Comparison of ENCODE assay signal across 8 cellular contexts in the genomic region with DNA sequence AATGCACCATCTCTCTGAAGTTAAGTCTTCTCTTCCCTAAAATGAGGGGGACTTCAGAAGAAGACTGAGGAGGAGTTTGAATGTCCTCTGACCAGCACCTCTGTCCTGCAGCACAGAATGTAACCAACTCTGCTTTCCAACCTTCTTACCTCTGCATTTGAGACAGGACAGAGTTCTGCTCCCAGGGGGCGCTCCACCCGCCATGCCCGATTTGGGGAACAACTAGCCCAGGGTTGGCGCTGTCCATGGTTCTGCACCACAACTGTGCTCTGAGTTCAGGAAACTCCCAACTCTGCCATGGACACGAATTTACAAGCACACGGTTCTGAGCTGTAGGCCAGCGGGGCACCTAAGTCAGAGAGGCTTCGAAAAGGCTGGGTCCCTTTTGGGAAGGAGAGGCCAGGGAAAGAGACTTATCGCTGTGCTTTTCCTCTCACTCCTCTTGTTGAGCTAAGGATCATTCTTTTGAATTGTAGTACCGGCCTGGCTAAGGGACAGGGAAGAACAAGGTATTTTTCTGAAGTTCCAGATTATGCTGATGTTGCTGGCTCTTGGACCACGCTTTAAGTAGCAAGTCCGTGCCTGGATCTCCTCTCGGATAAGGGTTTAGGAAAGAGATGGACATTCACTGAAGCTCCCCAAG. TPM values are rescaled to one million over a fixed set of nuclear protein-coding genes. Genes with fewer than 3 reads are reported as not detected.
DNase-seq lines count a peak whose midpoint lies in the region; ATAC-seq and TF ChIP-seq lines count a peak whose summit lies in the region.

No MANE protein-coding gene starts in this region.

- peak; percentile 55 for DNase-seq in D341Med (ENCODE audit: low spot score)
- peak; percentile 60 for DNase-seq in LNCaP clone FGC (ENCODE audit: low read depth)
- peak; percentile 88 for DNase-seq in activated CD4-positive, alpha-beta T cell treated with anti-CD3 and anti-CD28 coated beads for 36 hours
- peak; percentile 87 for DNase-seq in ecto neural progenitor cell (ENCODE audit: low spot score)
- DNase-seq in memory B cell (ENCODE audit: low spot score in 2 of 2) = peak; percentile 56 to 66
- peak; percentile 32 for DNase-seq in stimulated activated CD8-positive, alpha-beta memory T cell treated with anti-CD3 and anti-CD28 coated beads, Interleukin-7, amount 100 ng/mL, for 24 hours (ENCODE audit: low read depth)
- DNase-seq in NCI-H524 (lab: John Stamatoyannopoulos, UW) = no peak

- intact Hi-C loops in activated CD4-positive, alpha-beta T cell treated with anti-CD3 and anti-CD28 coated beads for 36 hours (cut with DNase I, micrococcal nuclease) = loop anchor here (2.0 to 5.0 kb wide), 3 partner anchors 49 to 169 kb away; no protein-coding TSS in a partner anchor

- H3K4me3 ChIP-seq in LNCaP clone FGC (ENCODE audit: low read depth, low read length) = no peak overlapping the region

- H3K4me3 Mint-ChIP-seq in activated CD4-positive, alpha-beta T cell treated with anti-CD3 and anti-CD28 coated beads for 36 hours = no peak overlapping the region
- peak overlapping the region; percentile 22 for H3K4me3 Mint-ChIP-seq in memory B cell

- TF ChIP-seq CTCF in LNCaP clone FGC (IDR thresholded peaks at IDR 0.05; ENCODE audit: control insufficient read depth, extremely low read depth, insufficient read depth) = peak; percentile 93

- CTCF ChIA-PET in activated CD4-positive, alpha-beta T cell treated with anti-CD3 and anti-CD28 coated beads for 36 hours (lab: Charles Lee) = interaction anchor here (0.6 to 1.3 kb wide), 5 partner anchors 23 to 169 kb away, joined by 3 to 5 read pairs (median 3); no protein-coding TSS in a partner anchor

- peaks cover 36% of the 10 kb centered on the region for H3K27me3 Mint-ChIP-seq in activated CD4-positive, alpha-beta T cell treated with anti-CD3 and anti-CD28 coated beads for 36 hours
- no peaks in the 10 kb centered on the region for H3K27me3 Mint-ChIP-seq in memory B cell

- no peaks in the 10 kb centered on the region for H3K36me3 Mint-ChIP-seq in activated CD4-positive, alpha-beta T cell treated with anti-CD3 and anti-CD28 coated beads for 36 hours (ENCODE audit: low read depth)
- H3K36me3 Mint-ChIP-seq in memory B cell = peaks cover 36% of the 10 kb centered on the region

- POLR2A ChIA-PET in activated CD4-positive, alpha-beta T cell treated with anti-CD3 and anti-CD28 coated beads for 36 hours (lab: Charles Lee) = no interaction called here

- H3K27ac Mint-ChIP-seq in activated CD4-positive, alpha-beta T cell treated with anti-CD3 and anti-CD28 coated beads for 36 hours = no peak overlapping the region
- peak overlapping the region; percentile 91 for H3K27ac Mint-ChIP-seq in memory B cell

- H3K4me1 Mint-ChIP-seq in activated CD4-positive, alpha-beta T cell treated with anti-CD3 and anti-CD28 coated beads for 36 hours = peaks cover 21% of the 10 kb centered on the region
- H3K4me1 Mint-ChIP-seq in memory B cell = peaks cover 56% of the 10 kb centered on the region

- H3K9me3 Mint-ChIP-seq in activated CD4-positive, alpha-beta T cell treated with anti-CD3 and anti-CD28 coated beads for 36 hours (ENCODE audit: low read depth) = peaks cover 17% of the 10 kb centered on the region
- peaks cover 2% of the 10 kb centered on the region for H3K9me3 Mint-ChIP-seq in memory B cell

- ATAC-seq in activated CD4-positive, alpha-beta T cell treated with anti-CD3 and anti-CD28 coated beads for 36 hours = peak; percentile 37
- ATAC-seq in memory B cell (ENCODE audit: low read depth) = no peak
- ATAC-seq in HG02870 (IDR thresholded peaks at IDR 0.05; ENCODE audit: unreplicated experiment) = no peak

RNA-seq across cellular contexts. Expression of a gene that starts 22.2 kb away (rescaled TPM):
- not detected for total RNA-seq in activated CD4-positive, alpha-beta T cell treated with anti-CD3 and anti-CD28 coated beads for 36 hours

RNA-seq across cellular contexts. Expression of a gene that starts 37.0 kb away (rescaled TPM):
- 1 to 10 TPM; 5.9 to 9.6 TPM for total RNA-seq in activated CD4-positive, alpha-beta T cell treated with anti-CD3 and anti-CD28 coated beads for 36 hours

RNA-seq across cellular contexts. Expression of a gene that starts 38.6 kb away (rescaled TPM):
- total RNA-seq in activated CD4-positive, alpha-beta T cell treated with anti-CD3 and anti-CD28 coated beads for 36 hours = not detected

Comparison
In these comparisons a context has a peak if more than half of its experiments do, and no peak if none do; other contexts are left out.
1. DNase-seq: peak in D341Med (single experiment), LNCaP clone FGC (single experiment), activated CD4-positive, alpha-beta T cell treated with anti-CD3 and anti-CD28 coated beads for 36 hours (single experiment), ecto neural progenitor cell (single experiment), memory B cell (2 of 2) and stimulated activated CD8-positive, alpha-beta memory T cell treated with anti-CD3 and anti-CD28 coated beads, Interleukin-7, amount 100 ng/mL, for 24 hours (single experiment); none in NCI-H524 (0 of 2).